27 cellular contexts compared by ENCODE assay signal in the genomic region with DNA sequence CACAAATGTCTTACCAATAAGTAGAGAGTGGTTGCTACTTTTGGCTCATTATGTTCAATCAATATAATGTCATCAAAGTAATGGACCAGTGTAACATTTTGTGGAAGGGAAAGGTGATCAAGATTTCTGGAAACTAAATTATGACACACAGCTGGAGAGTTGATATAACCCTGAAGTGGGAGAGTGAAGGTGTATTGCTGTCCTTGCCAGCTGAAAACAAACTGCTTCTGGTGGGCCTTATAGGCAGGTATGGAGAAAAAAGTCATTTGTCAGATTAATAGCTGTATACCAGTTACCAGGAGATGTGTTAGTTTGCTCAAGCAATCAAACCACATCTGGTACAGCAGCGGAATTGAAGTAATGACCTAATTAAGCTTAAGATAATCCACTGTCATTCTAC. TPM values are rescaled to one million over a fixed set of nuclear protein-coding genes. Genes with fewer than 3 reads are reported as not detected.
"Had no signal": no experiment of that assay in that cellular context is flagged by ENCODE, and none has a peak within 500 bp of the region (broad histone marks: within the 10 kb centered on the region; RNA-seq: fewer than 3 reads in every experiment).

No MANE protein-coding gene starts in this region.

- H3K27ac ChIP-seq: neutrophil, ovary, parathyroid adenoma, psoas muscle, right lobe of liver, sigmoid colon, stomach, thoracic aorta, thyroid gland, tibial nerve, upper lobe of left lung, vagina had no signal

- DNase-seq: naive thymus-derived CD8-positive, alpha-beta T cell; nephron progenitor cell; nucleus accumbens; ovary; posterior cingulate gyrus; psoas muscle; right cardiac atrium; right lobe of liver; sigmoid colon; small intestine; stimulated activated CD4-positive, alpha-beta T cell treated with anti-CD3 and anti-CD28 coated beads, Interleukin-15, amount 100 ng/mL, for 24 hours; stimulated activated CD4-positive, alpha-beta T cell treated with anti-CD3 and anti-CD28 coated beads, Interleukin-2, amount 100 ng/mL, for 24 hours; stimulated activated CD4-positive, alpha-beta T cell treated with anti-CD3 and anti-CD28 coated beads, Interleukin-2, amount 100 ng/mL, for 48 hours; stimulated activated CD4-positive, alpha-beta T cell treated with anti-CD3 and anti-CD28 coated beads, Interleukin-4, amount 100 ng/mL, for 24 hours; stimulated activated naive B cell treated with anti-CD40 and anti-IgM and Interleukin-4, amounts not matched to agents 10 μg/mL and 1 μg/mL and 100 μg/mL, for 72 hours; stimulated activated naive CD4-positive, alpha-beta T cell treated with Interleukin-2 at 50 U/mL for 16 hours; stomach; thyroid gland; trophoblast cell; upper lobe of left lung had no signal

- H3K4me1 ChIP-seq: psoas muscle, right lobe of liver, sigmoid colon, stomach, thyroid gland, tibial nerve, upper lobe of left lung, vagina had no signal

- ATAC-seq: naive thymus-derived CD8-positive, alpha-beta T cell; natural killer cell treated with Interleukin-12 subunit alpha and Interleukin-12 subunit beta and Interleukin-15 and Interleukin-18, amount 100 ng/mL, for 72 hours; psoas muscle; right cardiac atrium; right lobe of liver; stimulated activated effector memory CD8-positive, alpha-beta T cell treated with anti-CD3 and anti-CD28 coated beads, Interleukin-12 subunit alpha, Interleukin-12 subunit beta, amount 100 ng/mL, for 72 hours; stimulated activated naive B cell treated with anti-CD40 and anti-IgM and Interleukin-4, amounts not matched to agents 10 μg/mL and 1 μg/mL and 100 μg/mL, for 72 hours had no signal

- H3K4me3 ChIP-seq: ovary, psoas muscle, right lobe of liver, sigmoid colon, stomach, thoracic aorta, thyroid gland, tibial nerve, upper lobe of left lung, vagina had no signal

- H3K27me3 ChIP-seq: neutrophil, ovary, right lobe of liver, sigmoid colon, stomach, thyroid gland, tibial nerve, upper lobe of left lung, vagina had no signal

- H3K36me3 ChIP-seq: neutrophil, ovary, right lobe of liver, sigmoid colon, stomach, thoracic aorta, thyroid gland, tibial nerve, upper lobe of left lung, vagina had no signal

- H3K9me3 ChIP-seq: neutrophil, ovary, psoas muscle, right lobe of liver, sigmoid colon, stomach, thoracic aorta, thyroid gland, tibial nerve, upper lobe of left lung, vagina had no signal

RNA-seq across cellular contexts. Expression of a gene that starts 17.3 kb away (rescaled TPM):
- total RNA-seq: naive thymus-derived CD8-positive, alpha-beta T cell had no signal
- polyA plus RNA-seq: naive thymus-derived CD8-positive, alpha-beta T cell had no signal
